ENCODE assay signal across 24 cellular contexts in genomic region chr16:19901164-19901563, GRCh38. TPM values are rescaled to one million over a fixed set of nuclear protein-coding genes. Genes with fewer than 3 reads are reported as not detected.
A peak's percentile ranks its signal among the peaks of the same experiment; 100 is the strongest.
DNase-seq lines count a peak whose midpoint lies in the region; TF ChIP-seq lines count a peak whose summit lies in the region.
"Had no signal": no experiment of that assay in that cellular context is flagged by ENCODE, and none has a peak within 500 bp of the region (broad histone marks: within the 10 kb centered on the region; RNA-seq: fewer than 3 reads in every experiment).

No MANE protein-coding gene starts in this region.

- H3K9me3 ChIP-seq in neural progenitor cell (ENCODE audit: low read depth): no peaks in the 10 kb centered on the region
- peaks cover 3% of the 10 kb centered on the region for H3K9me3 ChIP-seq in WERI-Rb-1 (ENCODE audit: severe bottlenecking)
- H3K9me3 ChIP-seq: BE2C, BLaER1 had no signal

- H3K4me3 Mint-ChIP-seq in neural progenitor cell: no peak overlapping the region
- H3K4me3 Mint-ChIP-seq: CD14-positive monocyte; CD4-positive, alpha-beta memory T cell; CD4-positive, CD25-positive, alpha-beta regulatory T cell; CD8-positive, alpha-beta memory T cell had no signal

- no peaks in the 10 kb centered on the region for H3K79me2 ChIP-seq in neural progenitor cell (ENCODE audit: low read depth)

- H3K27me3 Mint-ChIP-seq in neural progenitor cell (ENCODE audit: insufficient read depth, low read depth): peaks cover 31% of the 10 kb centered on the region

- no peaks in the 10 kb centered on the region for H3K36me3 Mint-ChIP-seq in neural progenitor cell
- H3K36me3 Mint-ChIP-seq: CD14-positive monocyte; CD4-positive, alpha-beta memory T cell; CD4-positive, CD25-positive, alpha-beta regulatory T cell; CD8-positive, alpha-beta memory T cell had no signal

- H3K4me1 ChIP-seq in neural progenitor cell: peaks cover 3% of the 10 kb centered on the region
- H3K4me1 ChIP-seq: BE2C, BLaER1 had no signal

- peaks cover 12% of the 10 kb centered on the region for H3K4me1 Mint-ChIP-seq in neural progenitor cell
- H3K4me1 Mint-ChIP-seq: CD14-positive monocyte had no signal

- TF ChIP-seq CTCF in neural progenitor cell (IDR thresholded peaks at IDR 0.05) (no peak), WERI-Rb-1 (IDR thresholded peaks at IDR 0.05; ENCODE audit: low read depth, low read length) (no peak)

- H3F3A ChIP-seq in neural progenitor cell (ENCODE audit: low read depth): peaks cover 3% of the 10 kb centered on the region

- no peak overlapping the region for H2AFZ ChIP-seq in neural progenitor cell (replicated peaks)

- H3K9me3 Mint-ChIP-seq in neural progenitor cell: no peaks in the 10 kb centered on the region
- H3K9me3 Mint-ChIP-seq: CD14-positive monocyte; CD4-positive, alpha-beta memory T cell; CD4-positive, CD25-positive, alpha-beta regulatory T cell; CD8-positive, alpha-beta memory T cell had no signal

- no peak overlapping the region for H3K4me2 ChIP-seq in neural progenitor cell
- H3K4me2 ChIP-seq: BLaER1 had no signal

- H4K20me1 ChIP-seq in neural progenitor cell (ENCODE audit: low read depth): peaks cover 10% of the 10 kb centered on the region
- H4K20me1 ChIP-seq: BLaER1 had no signal

- in situ Hi-C loops in KBM-7 (cut with MboI; ENCODE audit: low pct_unique_long_range_greater_than_20kb, low sequenced_read_pairs): loop anchor here (25.0 kb wide), 1 partner anchor 486 kb away; no protein-coding TSS in a partner anchor

- H3K9ac ChIP-seq in neural progenitor cell: no peak overlapping the region
- H3K9ac ChIP-seq: BLaER1 had no signal

- H3K4me3 ChIP-seq in neural progenitor cell (no peak overlapping the region), WERI-Rb-1 (ENCODE audit: low read depth, low read length) (no peak overlapping the region)
- H3K4me3 ChIP-seq: BLaER1, GM12878 had no signal

- H3K27me3 ChIP-seq in neural progenitor cell (peaks cover 57% of the 10 kb centered on the region), WERI-Rb-1 (ENCODE audit: insufficient read depth, low read depth, severe bottlenecking) (peaks cover 16% of the 10 kb centered on the region)
- H3K27me3 ChIP-seq: BE2C, BLaER1 had no signal

- H3K27ac Mint-ChIP-seq in neural progenitor cell: no peak overlapping the region
- H3K27ac Mint-ChIP-seq: CD14-positive monocyte; CD4-positive, alpha-beta memory T cell; CD4-positive, CD25-positive, alpha-beta regulatory T cell; CD8-positive, alpha-beta memory T cell had no signal

- peak; percentile 98 for DNase-seq in NCI-H82 (lab: John Stamatoyannopoulos, UW)
- DNase-seq in ecto neural progenitor cell (ENCODE audit: low spot score): peak; percentile 67
- peak; percentile 50 for DNase-seq in neural progenitor cell (ENCODE audit: low spot score)
- DNase-seq in KBM-7: no peak
- DNase-seq in WERI-Rb-1: no peak
- no peak for DNase-seq in NCI-H1694 (lab: John Stamatoyannopoulos, UW)
- DNase-seq: 8988T; ACHN; BE2C; C1 segment of cervical spinal cord; CD4-positive, alpha-beta memory T cell; CD4-positive, CD25-positive, alpha-beta regulatory T cell; CD8-positive, alpha-beta memory T cell; COR-L47; DMS 273 treated with DMSO at 0.1 percent for 48 hours; DMS153; DMS53; DMS79; DND-41; EL; GDM1 had no signal

- no peak overlapping the region for H3K27ac ChIP-seq in neural progenitor cell
- H3K27ac ChIP-seq in WERI-Rb-1: no peak overlapping the region
- H3K27ac ChIP-seq: BLaER1 had no signal

- no peaks in the 10 kb centered on the region for H3K36me3 ChIP-seq in neural progenitor cell
- no peaks in the 10 kb centered on the region for H3K36me3 ChIP-seq in WERI-Rb-1
- H3K36me3 ChIP-seq: BE2C, BLaER1 had no signal

RNA-seq across cellular contexts. Expression of gene GPRC5B, which starts 16.5 kb away (rescaled TPM):
- total RNA-seq in neural progenitor cell (ENCODE audit: low replicate concordance): 21.1 and 32.2 TPM in 2 replicates
- total RNA-seq: CD4-positive, alpha-beta memory T cell had no signal

Comparison
In these comparisons a context has a peak if more than half of its experiments do, and no peak if none do; other contexts are left out.
1. DNase-seq: peak in NCI-H82 (single experiment), ecto neural progenitor cell (single experiment) and neural progenitor cell (single experiment); none in KBM-7 (single experiment), WERI-Rb-1 (single experiment) and NCI-H1694 (single experiment).